ENCODE assay signal across 18 cellular contexts in the genomic region with DNA sequence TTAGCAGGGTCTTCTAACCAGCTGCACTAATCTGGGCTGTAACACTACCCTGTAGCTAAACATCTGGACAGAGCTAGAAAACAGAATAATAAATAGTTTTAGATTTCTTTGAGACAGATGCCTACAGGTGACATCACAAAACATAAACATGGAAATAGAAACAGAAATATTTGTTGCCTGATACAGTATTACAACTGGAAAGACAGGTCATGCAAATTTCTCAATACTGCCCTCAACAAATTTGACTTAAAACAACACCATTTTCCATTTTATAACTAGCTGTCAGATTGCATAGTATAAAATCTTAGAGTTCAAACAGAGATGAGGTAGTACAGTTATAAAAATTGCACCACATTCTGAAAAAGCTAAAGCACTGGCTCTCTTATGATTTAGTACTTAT.
"Had no signal": no experiment of that assay in that cellular context is flagged by ENCODE, and none has a peak within 500 bp of the region (broad histone marks: within the 10 kb centered on the region; RNA-seq: fewer than 3 reads in every experiment).

No MANE protein-coding gene starts in this region.

- DNase-seq: MV-4-11, NCI-H1048, NCI-H1105, NCI-H1417, NCI-H1436 treated with DMSO at 0.1 percent for 48 hours, NCI-H1694 treated with DMSO at 0.1 percent for 48 hours, NCI-H1930, NCI-H2081, NCI-H2107, NCI-H345, NCI-H446 treated with DMSO at 0.1 percent for 48 hours, NCI-H510A treated with DMSO at 0.1 percent for 48 hours, Right ventricle myocardium superior, RPMI8226, SIG-M5 had no signal

- ATAC-seq: K562 had no signal

- H3K4me3 ChIP-seq: K562, SJSA1, SK-N-MC had no signal
